In genomic region chr7:39733881-39734571, GRCh38 we compare ENCODE assay signal across 8 cellular contexts.
DNase-seq lines count a peak whose midpoint lies in the region; ATAC-seq, FAIRE-seq and TF ChIP-seq lines count a peak whose summit lies in the region.

No MANE protein-coding gene starts in this region.

- no peaks in the 10 kb centered on the region for H3K9me3 ChIP-seq in CD4-positive, CD25-positive, alpha-beta regulatory T cell (ENCODE audit: control insufficient read depth in 2 of 2, low read length in 2 of 2)
- H3K9me3 ChIP-seq in SK-N-SH (no peaks in the 10 kb centered on the region), H1 (ENCODE audit: insufficient read depth in 2 of 2, low read depth in 1 of 2, low read length in 1 of 2) (no peaks in the 10 kb centered on the region)

- no peak; a peak in 1 of 3 replicates for TF ChIP-seq POLR2A in H1 (IDR thresholded peaks at IDR 0.05; ENCODE audit: control extremely low read depth in 1 of 2, low read depth in 2 of 2, low read length in 2 of 2)

- no peak for DNase-seq in CD4-positive, CD25-positive, alpha-beta regulatory T cell
- no peak for DNase-seq in SK-N-SH
- no peak for DNase-seq in H1 (ENCODE audit: low read depth in 1 of 2, low spot score in 2 of 2)
- DNase-seq in natural killer cell = no peak
- DNase-seq in foreskin melanocyte = no peak
- DNase-seq in COLO829 (ENCODE audit: low spot score) = no peak

- H3K27me3 ChIP-seq in CD4-positive, CD25-positive, alpha-beta regulatory T cell (ENCODE audit: control insufficient read depth, insufficient read depth, low read length) = no peaks in the 10 kb centered on the region
- no peaks in the 10 kb centered on the region for H3K27me3 ChIP-seq in SK-N-SH (ENCODE audit: insufficient read depth)
- peaks cover 0 to 15% (median 6%) of the 10 kb centered on the region in 4 experiments; a peak in 3 of 7 replicates for H3K27me3 ChIP-seq in H1 (replicated peaks in 1 of 4; ENCODE audit: control insufficient read depth in 3 of 4, extremely low read depth in 1 of 4, insufficient read depth in 3 of 4, low read length in 3 of 4)

- H3K4me3 ChIP-seq in CD4-positive, CD25-positive, alpha-beta regulatory T cell (ENCODE audit: low read depth, low read length) = peak overlapping the region; percentile 88
- peak overlapping the region; percentile 62 to 70 for H3K4me3 ChIP-seq in SK-N-SH (ENCODE audit: low read depth in 2 of 2, low read length in 1 of 2)
- H3K4me3 ChIP-seq in H1 (ENCODE audit: extremely low read depth in 1 of 4, insufficient read depth in 2 of 4, low read depth in 3 of 4, low read length in 4 of 4) = peak overlapping the region; percentile 34 to 65 (median 58)

- H4K8ac ChIP-seq in H1 (ENCODE audit: extremely low read depth, insufficient read depth, low read length) = no peak overlapping the region

- H3K27ac Mint-ChIP-seq in CD4-positive, CD25-positive, alpha-beta regulatory T cell = peak overlapping the region; percentile 91 to 99 (median 98)
- H3K27ac Mint-ChIP-seq in natural killer cell = peak overlapping the region; percentile 95 to 99

- peak overlapping the region; percentile 92 to 100 (median 97) for H3K4me3 Mint-ChIP-seq in CD4-positive, CD25-positive, alpha-beta regulatory T cell
- H3K4me3 Mint-ChIP-seq in natural killer cell = peak overlapping the region; percentile 98

- H3K79me1 ChIP-seq in H1 (ENCODE audit: low read depth, low read length) = peaks cover 2% of the 10 kb centered on the region; the same call in 1 of the 2 replicates

- no peak overlapping the region for H4K5ac ChIP-seq in H1 (ENCODE audit: insufficient read length, low read depth, low read length)

- H2BK12ac ChIP-seq in H1 (ENCODE audit: low read depth, low read length) = peak overlapping the region; percentile 94

- no peaks in the 10 kb centered on the region for H3K9me2 ChIP-seq in SK-N-SH

- H2BK15ac ChIP-seq in H1 (ENCODE audit: low read length) = peak overlapping the region; percentile 77; the same call in 1 of the 2 replicates

- peak overlapping the region; percentile 52 for H3K18ac ChIP-seq in H1 (ENCODE audit: extremely low read depth, low read length)

- H3K27ac ChIP-seq in CD4-positive, CD25-positive, alpha-beta regulatory T cell (ENCODE audit: insufficient read depth, low read length, poor library complexity, severe bottlenecking) = peak overlapping the region; percentile 92
- peak overlapping the region; percentile 91 to 98 for H3K27ac ChIP-seq in SK-N-SH (ENCODE audit: low read depth in 2 of 2, low read length in 1 of 2)
- peak overlapping the region; percentile 75 for H3K27ac ChIP-seq in H1 (ENCODE audit: low read depth, low read length)

- no peak for TF ChIP-seq CTCF in SK-N-SH (IDR thresholded peaks at IDR 0.05)
- no peak for TF ChIP-seq CTCF in H1 (IDR thresholded peaks at IDR 0.05; ENCODE audit: control extremely low read depth in 1 of 3, insufficient read depth in 1 of 3, low read depth in 1 of 3, low read length in 3 of 3)
- no peak for TF ChIP-seq CTCF in natural killer cell (IDR thresholded peaks at IDR 0.05)

- no peaks in the 10 kb centered on the region for H4K20me1 ChIP-seq in SK-N-SH (ENCODE audit: insufficient read depth)
- H4K20me1 ChIP-seq in H1 (replicated peaks in 1 of 2; ENCODE audit: control insufficient read depth in 1 of 2, insufficient read depth in 2 of 2, low read length in 2 of 2) = no peaks in the 10 kb centered on the region

- H3K4ac ChIP-seq in H1 (replicated peaks; ENCODE audit: insufficient read length, low read depth, low read length) = no peak overlapping the region

- H2AK5ac ChIP-seq in H1 (ENCODE audit: low read depth, low read length) = peak overlapping the region; percentile 58; the same call in 1 of the 2 replicates

- H2BK120ac ChIP-seq in H1 (replicated peaks; ENCODE audit: low read depth, low read length) = no peak overlapping the region

- TF ChIP-seq EP300 in SK-N-SH (IDR thresholded peaks at IDR 0.05; ENCODE audit: borderline replicate concordance in 1 of 2, low read depth in 1 of 2, low read length in 1 of 2) (peak in 1 of 2 experiments; percentile 86; a peak in 1 of 4 replicates), H1 (IDR thresholded peaks at IDR 0.05; ENCODE audit: borderline replicate concordance in 1 of 2, low read depth in 2 of 2, low read length in 2 of 2) (no peak)

- 5% methylated on average over 8 of the region's 8 CpGs for WGBS in SK-N-SH (ENCODE audit: low lambda C conversion rate)
- 27% methylated on average over 8 of the region's 8 CpGs; no CpG with 5 or more reads in 1 of the 2 experiments for WGBS in H1 (ENCODE audit: extremely low coverage in 1 of 2, insufficient coverage in 1 of 2, insufficient read length in 1 of 2, insufficient replicate concordance in 2 of 2, low coverage in 1 of 2, low lambda C conversion rate in 2 of 2, missing lambda C conversion rate in 1 of 2), 2 experiments

- peaks cover 6% of the 10 kb centered on the region for H3K27me3 Mint-ChIP-seq in CD4-positive, CD25-positive, alpha-beta regulatory T cell
- H3K27me3 Mint-ChIP-seq in natural killer cell (ENCODE audit: low read depth in 2 of 2) = no peaks in the 10 kb centered on the region

- H3K23me2 ChIP-seq in H1 (ENCODE audit: low read depth, low read length) = peaks cover 10% of the 10 kb centered on the region

- no peak overlapping the region for H3K56ac ChIP-seq in H1 (replicated peaks; ENCODE audit: insufficient read length, low read depth, low read length)

- peaks cover 20 to 57% (median 39%) of the 10 kb centered on the region in 4 donors for H3K4me1 Mint-ChIP-seq in CD4-positive, CD25-positive, alpha-beta regulatory T cell
- H3K4me1 Mint-ChIP-seq in natural killer cell = peaks cover 35 to 41% of the 10 kb centered on the region in 2 donors

- peak overlapping the region; percentile 86 for H2AFZ ChIP-seq in SK-N-SH (ENCODE audit: low read depth)
- H2AFZ ChIP-seq in H1 (ENCODE audit: low read length) = no peak overlapping the region

- ATAC-seq in CD4-positive, CD25-positive, alpha-beta regulatory T cell (ENCODE audit: low read depth in 2 of 2) = no peak
- peak; percentile 15 for ATAC-seq in GM18868 (IDR thresholded peaks at IDR 0.05; ENCODE audit: unreplicated experiment)
- ATAC-seq in natural killer cell = no peak
- ATAC-seq in HG03095 (IDR thresholded peaks at IDR 0.05; ENCODE audit: unreplicated experiment) = no peak

- peak overlapping the region; percentile 89 for H3K9ac ChIP-seq in SK-N-SH
- peak overlapping the region in 3 of 4 experiments; percentile 59 to 79 (median 70); a peak in 6 of 7 replicates for H3K9ac ChIP-seq in H1 (replicated peaks in 1 of 4; ENCODE audit: extremely low read depth in 1 of 4, low read depth in 3 of 4, low read length in 3 of 4)

- H3K36me3 Mint-ChIP-seq in CD4-positive, CD25-positive, alpha-beta regulatory T cell = no peaks in the 10 kb centered on the region
- no peaks in the 10 kb centered on the region for H3K36me3 Mint-ChIP-seq in natural killer cell

- peak overlapping the region; percentile 86 for H3K4me2 ChIP-seq in SK-N-SH
- peak overlapping the region; percentile 87 to 100 for H3K4me2 ChIP-seq in H1 (ENCODE audit: insufficient read depth in 1 of 2, low read depth in 2 of 2, low read length in 2 of 2)

- peak overlapping the region; percentile 19 for H2BK5ac ChIP-seq in H1 (ENCODE audit: low read depth, low read length)

- H3K79me2 ChIP-seq in SK-N-SH (ENCODE audit: insufficient read depth) = peaks cover 43% of the 10 kb centered on the region
- H3K79me2 ChIP-seq in H1 (ENCODE audit: control insufficient read depth in 1 of 2, insufficient read depth in 2 of 2, low read length in 2 of 2) = peaks cover 0 to 12% of the 10 kb centered on the region in 2 experiments; a peak in 1 of 4 replicates

- no peak overlapping the region for H3K23ac ChIP-seq in H1 (ENCODE audit: insufficient read length)

- CTCF ChIA-PET in SK-N-SH (lab: Yijun Ruan, JAX) = interaction anchor here (0.9 to 28.1 kb wide), 6 partner anchors 12 to 155 kb away, joined by 3 to 563 read pairs (median 4); no protein-coding TSS in a partner anchor
- CTCF ChIA-PET in H1 (lab: Charles Lee; ENCODE audit: partially characterized antibody) = interaction anchor here (1.5 to 8.7 kb wide), 5 partner anchors 10 to 155 kb away, joined by 3 to 85 read pairs (median 6); no protein-coding TSS in a partner anchor

- no peak overlapping the region for H4K91ac ChIP-seq in H1 (replicated peaks; ENCODE audit: insufficient read length, low read length)

- H3F3A ChIP-seq in SK-N-SH (replicated peaks; ENCODE audit: insufficient read depth) = peaks cover 11% of the 10 kb centered on the region

- H3K14ac ChIP-seq in H1 (ENCODE audit: insufficient read length) = no peak overlapping the region

- no peak for TF ChIP-seq RAD21 in SK-N-SH (IDR thresholded peaks at IDR 0.05; ENCODE audit: low read length)
- TF ChIP-seq RAD21 in H1 (IDR thresholded peaks at IDR 0.05 in 1 of 2, conservative IDR thresholded peaks at IDR 0.05 in 1 of 2; ENCODE audit: low read depth in 2 of 2, low read length in 2 of 2) = no peak

- FAIRE-seq in H1 (lab: Jason Lieb, UNC) = no peak

- no peak overlapping the region for H2BK20ac ChIP-seq in H1 (ENCODE audit: low read length)

- no peaks in the 10 kb centered on the region for H3K9me3 Mint-ChIP-seq in CD4-positive, CD25-positive, alpha-beta regulatory T cell
- H3K9me3 Mint-ChIP-seq in natural killer cell = no peaks in the 10 kb centered on the region

- POLR2A ChIA-PET in SK-N-SH (lab: Yijun Ruan, JAX) = interaction anchor here (2.1 kb wide), 1 partner anchor 110 kb away, joined by 28 read pairs; the partner anchor contains the start of gene RALA
- POLR2A ChIA-PET in H1 (lab: Charles Lee; ENCODE audit: partially characterized antibody) = interaction anchor here (0.8 to 3.4 kb wide), 12 partner anchors 8 to 111 kb away, joined by 3 to 17 read pairs (median 6); partner anchors contain the start of gene RALA

- intact Hi-C loops in natural killer cell (cut with micrococcal nuclease) = loop anchor here (1.0 to 5.0 kb wide), 2 partner anchors 112 to 400 kb away; partner anchors contain the start of genes MPLKIP and RALA

- H3K4me1 ChIP-seq in CD4-positive, CD25-positive, alpha-beta regulatory T cell (ENCODE audit: control insufficient read depth, insufficient read depth, low read length, poor library complexity, severe bottlenecking) = peaks cover 40% of the 10 kb centered on the region
- H3K4me1 ChIP-seq in SK-N-SH (ENCODE audit: control insufficient read depth in 1 of 2, insufficient read depth in 2 of 2, low read depth in 1 of 2, low read length in 1 of 2) (peaks cover 11 to 20% of the 10 kb centered on the region in 2 experiments; a peak in 3 of 4 replicates), H1 (replicated peaks in 1 of 4; ENCODE audit: control insufficient read depth in 3 of 4, insufficient read depth in 4 of 4, low read length in 3 of 4) (peaks cover 6 to 13% (median 7%) of the 10 kb centered on the region in 4 experiments)

- no peaks in the 10 kb centered on the region for H3K36me3 ChIP-seq in CD4-positive, CD25-positive, alpha-beta regulatory T cell (ENCODE audit: control insufficient read depth, insufficient read depth, low read length)
- H3K36me3 ChIP-seq in SK-N-SH (replicated peaks in 1 of 2; ENCODE audit: control insufficient read depth in 1 of 2, insufficient read depth in 2 of 2, low read length in 1 of 2) (peaks cover 0 to 8% of the 10 kb centered on the region in 2 experiments), H1 (ENCODE audit: control insufficient read depth in 2 of 4, insufficient read depth in 4 of 4, low read length in 3 of 4) (no peaks in the 10 kb centered on the region)
